In genomic region chr19:40521276-40521675, GRCh38 we compare ENCODE assay signal across 13 cellular contexts. TPM values are rescaled to one million over a fixed set of nuclear protein-coding genes. Genes with fewer than 3 reads are reported as not detected.
DNase-seq lines count a peak whose midpoint lies in the region; ATAC-seq and TF ChIP-seq lines count a peak whose summit lies in the region.
"Had no signal": no experiment of that assay in that cellular context is flagged by ENCODE, and none has a peak within 500 bp of the region (broad histone marks: within the 10 kb centered on the region; RNA-seq: fewer than 3 reads in every experiment).

No MANE protein-coding gene starts in this region.

- no peak overlapping the region for H3K4me2 ChIP-seq in smooth muscle cell

- H3K36me3 ChIP-seq in brain microvascular endothelial cell (replicated peaks) (no peaks in the 10 kb centered on the region), smooth muscle cell (ENCODE audit: low read depth) (no peaks in the 10 kb centered on the region)
- H3K36me3 ChIP-seq: spleen, stomach had no signal

- ATAC-seq in activated naive CD4-positive, alpha-beta T cell treated with anti-CD3 and anti-CD28 coated beads, Interleukin-2, amount 50 U/mL, for 72 hours, result no peak
- ATAC-seq in HG02981 (IDR thresholded peaks at IDR 0.05; ENCODE audit: unreplicated experiment), result no peak
- ATAC-seq in activated T-cell treated with anti-CD3 and anti-CD28 coated beads, Interleukin-2, amount 50 U/mL, for 4 hours, result no peak
- no peak for ATAC-seq in GM21381 (IDR thresholded peaks at IDR 0.05; ENCODE audit: unreplicated experiment)
- ATAC-seq: mucosa of descending colon had no signal

- H3K36me3 Mint-ChIP-seq in activated naive CD4-positive, alpha-beta T cell treated with anti-CD3 and anti-CD28 coated beads, Interleukin-2, amount 10 ng/mL, durations not matched to agents 7 days and 5 days, result no peaks in the 10 kb centered on the region
- H3K36me3 Mint-ChIP-seq in activated naive CD4-positive, alpha-beta T cell treated with anti-CD3 and anti-CD28 coated beads, Interleukin-2, amount 50 U/mL, for 72 hours, result no peaks in the 10 kb centered on the region
- no peaks in the 10 kb centered on the region for H3K36me3 Mint-ChIP-seq in activated T-cell treated with anti-CD3 and anti-CD28 coated beads, Interleukin-2, amount 50 U/mL, for 4 hours (ENCODE audit: insufficient read depth)
- H3K36me3 Mint-ChIP-seq: activated naive CD8-positive, alpha-beta T cell treated with anti-CD3 and anti-CD28 coated beads for 36 hours had no signal

- H3K27me3 ChIP-seq in brain microvascular endothelial cell (replicated peaks) (no peaks in the 10 kb centered on the region), smooth muscle cell (ENCODE audit: low read depth) (peaks cover 48% of the 10 kb centered on the region)

- CTCF ChIA-PET in activated naive CD4-positive, alpha-beta T cell treated with anti-CD3 and anti-CD28 coated beads, Interleukin-2, amount 10 ng/mL, durations not matched to agents 7 days and 5 days (lab: Charles Lee), result interaction anchor here (0.6 to 2.2 kb wide), 10 partner anchors 11 to 1517 kb away, joined by 3 to 11 read pairs (median 4); no protein-coding TSS in a partner anchor

- no peak overlapping the region for H3K27ac Mint-ChIP-seq in activated naive CD4-positive, alpha-beta T cell treated with anti-CD3 and anti-CD28 coated beads, Interleukin-2, amount 10 ng/mL, durations not matched to agents 7 days and 5 days
- no peak overlapping the region for H3K27ac Mint-ChIP-seq in activated naive CD4-positive, alpha-beta T cell treated with anti-CD3 and anti-CD28 coated beads, Interleukin-2, amount 50 U/mL, for 72 hours
- H3K27ac Mint-ChIP-seq: activated naive CD8-positive, alpha-beta T cell treated with anti-CD3 and anti-CD28 coated beads for 36 hours had no signal

- no peaks in the 10 kb centered on the region for H3K9me3 ChIP-seq in smooth muscle cell (replicated peaks; ENCODE audit: low read depth)
- H3K9me3 ChIP-seq: mucosa of descending colon, spleen, stomach had no signal

- TF ChIP-seq CTCF in LNCaP clone FGC (IDR thresholded peaks at IDR 0.05; ENCODE audit: control insufficient read depth, extremely low read depth, insufficient read depth), result peak; percentile 40
- TF ChIP-seq CTCF in brain microvascular endothelial cell (IDR thresholded peaks at IDR 0.05; ENCODE audit: low read depth, low read length, missing control alignments), result peak; percentile 64
- TF ChIP-seq CTCF in smooth muscle cell (IDR thresholded peaks at IDR 0.05; ENCODE audit: borderline replicate concordance, insufficient read depth, poor library complexity, severe bottlenecking), result peak; percentile 7

- H3K9ac ChIP-seq in smooth muscle cell (ENCODE audit: low read depth), result no peak overlapping the region

- H3K79me2 ChIP-seq in smooth muscle cell (ENCODE audit: low read depth), result no peaks in the 10 kb centered on the region

- H3K4me3 ChIP-seq in LNCaP clone FGC (ENCODE audit: low read depth, low read length) (no peak overlapping the region), brain microvascular endothelial cell (ENCODE audit: low read depth, low read length) (no peak overlapping the region), smooth muscle cell (no peak overlapping the region)
- H3K4me3 ChIP-seq: mucosa of descending colon, spleen, stomach had no signal

- no peaks in the 10 kb centered on the region for H4K20me1 ChIP-seq in smooth muscle cell (ENCODE audit: low read depth)

- H3K4me1 ChIP-seq in smooth muscle cell (ENCODE audit: low read depth), result no peaks in the 10 kb centered on the region

- 84% methylated on average over 8 of the region's 8 CpGs for WGBS in smooth muscle cell (ENCODE audit: low lambda C conversion rate)

- peaks cover 3% of the 10 kb centered on the region for H3K4me1 Mint-ChIP-seq in activated naive CD4-positive, alpha-beta T cell treated with anti-CD3 and anti-CD28 coated beads, Interleukin-2, amount 10 ng/mL, durations not matched to agents 7 days and 5 days
- peaks cover 4% of the 10 kb centered on the region for H3K4me1 Mint-ChIP-seq in activated T-cell treated with anti-CD3 and anti-CD28 coated beads, Interleukin-2, amount 50 U/mL, for 4 hours (ENCODE audit: low read depth)
- H3K4me1 Mint-ChIP-seq: activated naive CD8-positive, alpha-beta T cell treated with anti-CD3 and anti-CD28 coated beads for 36 hours had no signal

- in situ Hi-C loops in brain microvascular endothelial cell (cut with HindIII; ENCODE audit: low pct_ligation_motif_present, low sequenced_read_pairs), result no loop called here

- H3K9me3 Mint-ChIP-seq in activated naive CD4-positive, alpha-beta T cell treated with anti-CD3 and anti-CD28 coated beads, Interleukin-2, amount 10 ng/mL, durations not matched to agents 7 days and 5 days, result no peaks in the 10 kb centered on the region
- no peaks in the 10 kb centered on the region for H3K9me3 Mint-ChIP-seq in activated naive CD4-positive, alpha-beta T cell treated with anti-CD3 and anti-CD28 coated beads, Interleukin-2, amount 50 U/mL, for 72 hours
- H3K9me3 Mint-ChIP-seq in activated T-cell treated with anti-CD3 and anti-CD28 coated beads, Interleukin-2, amount 50 U/mL, for 4 hours, result no peaks in the 10 kb centered on the region
- H3K9me3 Mint-ChIP-seq: activated naive CD8-positive, alpha-beta T cell treated with anti-CD3 and anti-CD28 coated beads for 36 hours had no signal

- H3F3A ChIP-seq in smooth muscle cell (ENCODE audit: low read depth), result no peaks in the 10 kb centered on the region

- H2AFZ ChIP-seq in smooth muscle cell (ENCODE audit: low read depth), result no peak overlapping the region

- H3K27ac ChIP-seq in brain microvascular endothelial cell (no peak overlapping the region), smooth muscle cell (ENCODE audit: low read depth) (no peak overlapping the region)
- H3K27ac ChIP-seq: spleen, stomach had no signal

- H3K27me3 Mint-ChIP-seq in activated naive CD4-positive, alpha-beta T cell treated with anti-CD3 and anti-CD28 coated beads, Interleukin-2, amount 10 ng/mL, durations not matched to agents 7 days and 5 days, result peaks cover 67% of the 10 kb centered on the region
- H3K27me3 Mint-ChIP-seq in activated T-cell treated with anti-CD3 and anti-CD28 coated beads, Interleukin-2, amount 50 U/mL, for 4 hours (ENCODE audit: low read depth), result peaks cover 34% of the 10 kb centered on the region

- peak; percentile 34 for DNase-seq in activated naive CD4-positive, alpha-beta T cell treated with anti-CD3 and anti-CD28 coated beads, Interleukin-2, amount 10 ng/mL, durations not matched to agents 7 days and 5 days
- DNase-seq in activated naive CD4-positive, alpha-beta T cell treated with anti-CD3 and anti-CD28 coated beads, Interleukin-2, amount 50 U/mL, for 72 hours (ENCODE audit: low spot score in 2 of 2), result no peak
- DNase-seq in LNCaP clone FGC (ENCODE audit: low read depth), result no peak
- DNase-seq in brain microvascular endothelial cell, result no peak
- DNase-seq in smooth muscle cell (lab: John Stamatoyannopoulos, UW; ENCODE audit: unreplicated experiment), result no peak
- no peak for DNase-seq in activated T-cell treated with anti-CD3 and anti-CD28 coated beads, Interleukin-2, amount 50 U/mL, for 4 hours
- DNase-seq: activated naive CD8-positive, alpha-beta T cell treated with anti-CD3 and anti-CD28 coated beads for 36 hours; mucosa of descending colon; NCI-H2029 treated with DMSO at 0.1 percent for 48 hours; spleen; stomach had no signal

- no peak overlapping the region for H3K4me3 Mint-ChIP-seq in activated naive CD4-positive, alpha-beta T cell treated with anti-CD3 and anti-CD28 coated beads, Interleukin-2, amount 10 ng/mL, durations not matched to agents 7 days and 5 days
- no peak overlapping the region for H3K4me3 Mint-ChIP-seq in activated T-cell treated with anti-CD3 and anti-CD28 coated beads, Interleukin-2, amount 50 U/mL, for 4 hours
- H3K4me3 Mint-ChIP-seq: activated naive CD8-positive, alpha-beta T cell treated with anti-CD3 and anti-CD28 coated beads for 36 hours had no signal

RNA-seq across cellular contexts. Expression of gene SPTBN4, which starts 54.5 kb away (rescaled TPM):
- 1 to 10 TPM; 3.7 to 4.2 TPM for total RNA-seq in activated naive CD4-positive, alpha-beta T cell treated with anti-CD3 and anti-CD28 coated beads, Interleukin-2, amount 50 U/mL, for 72 hours
- 0.45 and 1.0 TPM in 2 replicates for total RNA-seq in smooth muscle cell
- polyA plus RNA-seq in smooth muscle cell, result 0.63 and 1.2 TPM in 2 replicates
- total RNA-seq in activated T-cell treated with anti-CD3 and anti-CD28 coated beads, Interleukin-2, amount 50 U/mL, for 4 hours, result 1 to 10 TPM; 1.2 to 2.1 (median 1.8) TPM

RNA-seq across cellular contexts. Expression of gene SHKBP1, which starts 55.4 kb away (rescaled TPM):
- total RNA-seq in activated naive CD4-positive, alpha-beta T cell treated with anti-CD3 and anti-CD28 coated beads, Interleukin-2, amount 50 U/mL, for 72 hours, result 100 to 1,000 TPM; 108 to 173 TPM
- total RNA-seq in smooth muscle cell, result 38.8 and 40.9 TPM in 2 replicates
- polyA plus RNA-seq in smooth muscle cell, result 90.8 and 102 TPM in 2 replicates
- 10 to 100 TPM; 80.1 to 86.1 (median 84.8) TPM for total RNA-seq in activated T-cell treated with anti-CD3 and anti-CD28 coated beads, Interleukin-2, amount 50 U/mL, for 4 hours

RNA-seq across cellular contexts. Expression of gene BLVRB, which starts 55.7 kb away (rescaled TPM):
- 10 to 100 TPM; 39.7 to 52.2 TPM for total RNA-seq in activated naive CD4-positive, alpha-beta T cell treated with anti-CD3 and anti-CD28 coated beads, Interleukin-2, amount 50 U/mL, for 72 hours
- total RNA-seq in smooth muscle cell, result 49.1 and 50.3 TPM in 2 replicates
- polyA plus RNA-seq in smooth muscle cell, result 86.4 and 95.4 TPM in 2 replicates
- 10 to 100 TPM; 17.0 to 19.2 (median 18.1) TPM for total RNA-seq in activated T-cell treated with anti-CD3 and anti-CD28 coated beads, Interleukin-2, amount 50 U/mL, for 4 hours

Comparison
In these comparisons a context has a peak if more than half of its experiments do, and no peak if none do; other contexts are left out.
1. CTCF ChIP-seq: peak in every context shown above with its lines; median percentile 64 in brain microvascular endothelial cell; 40 in LNCaP clone FGC; 7 in smooth muscle cell.